Comparison of ENCODE assay signal across 19 cellular contexts in genomic region chr11:111329306-111330204, GRCh38. TPM values are rescaled to one million over a fixed set of nuclear protein-coding genes. Genes with fewer than 3 reads are reported as not detected.
A peak's percentile ranks its signal among the peaks of the same experiment; 100 is the strongest.
DNase-seq lines count a peak whose midpoint lies in the region; ATAC-seq and TF ChIP-seq lines count a peak whose summit lies in the region.
"Had no signal": no experiment of that assay in that cellular context is flagged by ENCODE, and none has a peak within 500 bp of the region (broad histone marks: within the 10 kb centered on the region; RNA-seq: fewer than 3 reads in every experiment).

No MANE protein-coding gene starts in this region.

- DNase-seq in NCI-H526 (lab: John Stamatoyannopoulos, UW): peak; percentile 47 to 73
- DNase-seq in caudate nucleus (lab: John Stamatoyannopoulos, UW): peak in 24 of 61 donors; percentile 6 to 74 (median 36)
- DNase-seq in midbrain (lab: John Stamatoyannopoulos, UW): peak; percentile 67
- DNase-seq in CD4-positive, alpha-beta T cell: no peak
- no peak for DNase-seq in activated CD8-positive, alpha-beta memory T cell treated with anti-CD3 and anti-CD28 coated beads, Interleukin-2, amount 10 ng/mL, durations not matched to agents 7 days and 5 days
- DNase-seq in A172 (ENCODE audit: low spot score): no peak
- DNase-seq in Calu3: no peak
- DNase-seq: activated CD4-positive, alpha-beta T cell treated with anti-CD3 and anti-CD28 coated beads, Interleukin-2, amount 10 ng/mL, durations not matched to agents 7 days and 5 days; activated naive CD8-positive, alpha-beta T cell treated with anti-CD3 and anti-CD28 coated beads for 36 hours; DND-41; glutamatergic neuron; kidney; mucosa of descending colon; NCI-H1092; NCI-H345; T1000 had no signal

- POLR2A ChIA-PET in CD4-positive, alpha-beta T cell (lab: Charles Lee): no interaction called here

- peak overlapping the region; percentile 65 for H3K27ac ChIP-seq in caudate nucleus (ENCODE audit: low read depth, low read length)
- H3K27ac ChIP-seq in subcutaneous abdominal adipose tissue (ENCODE audit: low read depth, low read length): peak overlapping the region; percentile 15
- no peak overlapping the region for H3K27ac ChIP-seq in CD4-positive, alpha-beta T cell (ENCODE audit: low read depth, low read length)
- H3K27ac ChIP-seq: SJSA1 had no signal

- no peak overlapping the region for H3K4me3 ChIP-seq in subcutaneous abdominal adipose tissue (ENCODE audit: low read depth in 1 of 5, low read length in 5 of 5)
- H3K4me3 ChIP-seq: mucosa of descending colon, SJSA1 had no signal

- H3K27ac Mint-ChIP-seq in CD4-positive, alpha-beta T cell: no peak overlapping the region
- H3K27ac Mint-ChIP-seq in activated CD8-positive, alpha-beta memory T cell treated with anti-CD3 and anti-CD28 coated beads, Interleukin-2, amount 10 ng/mL, durations not matched to agents 7 days and 5 days: no peak overlapping the region
- no peak overlapping the region for H3K27ac Mint-ChIP-seq in Calu3 (ENCODE audit: unreplicated experiment)
- H3K27ac Mint-ChIP-seq: activated CD4-positive, alpha-beta T cell treated with anti-CD3 and anti-CD28 coated beads, Interleukin-2, amount 10 ng/mL, durations not matched to agents 7 days and 5 days; activated naive CD8-positive, alpha-beta T cell treated with anti-CD3 and anti-CD28 coated beads for 36 hours had no signal

- no peaks in the 10 kb centered on the region for H3K27me3 ChIP-seq in subcutaneous abdominal adipose tissue (ENCODE audit: control insufficient read depth in 5 of 5, insufficient read depth in 4 of 5, low read length in 5 of 5)
- H3K27me3 ChIP-seq in CD4-positive, alpha-beta T cell (ENCODE audit: control insufficient read depth, insufficient read depth, low read length): no peaks in the 10 kb centered on the region
- H3K27me3 ChIP-seq: SJSA1 had no signal

- peak overlapping the region in 2 of 5 donors; percentile 15 to 57 for H3K9ac ChIP-seq in subcutaneous abdominal adipose tissue (ENCODE audit: low read length in 5 of 5)

- no peak overlapping the region for H3K4me3 Mint-ChIP-seq in CD4-positive, alpha-beta T cell
- H3K4me3 Mint-ChIP-seq in activated CD8-positive, alpha-beta memory T cell treated with anti-CD3 and anti-CD28 coated beads, Interleukin-2, amount 10 ng/mL, durations not matched to agents 7 days and 5 days: no peak overlapping the region
- H3K4me3 Mint-ChIP-seq in Calu3 (ENCODE audit: low read depth, unreplicated experiment): no peak overlapping the region
- H3K4me3 Mint-ChIP-seq: activated CD4-positive, alpha-beta T cell treated with anti-CD3 and anti-CD28 coated beads, Interleukin-2, amount 10 ng/mL, durations not matched to agents 7 days and 5 days; activated naive CD8-positive, alpha-beta T cell treated with anti-CD3 and anti-CD28 coated beads for 36 hours had no signal

- BruUV-seq in Calu3 (replicated peaks; lab: Mats Ljungman, UMichigan): no TSS peak

- peaks cover 0 to 48% (median 27%) of the 10 kb centered on the region in 5 donors for H3K4me1 ChIP-seq in subcutaneous abdominal adipose tissue (ENCODE audit: control insufficient read depth in 5 of 5, insufficient read depth in 5 of 5, low read length in 5 of 5)

- no peaks in the 10 kb centered on the region for H3K27me3 Mint-ChIP-seq in CD4-positive, alpha-beta T cell
- peaks cover 25% of the 10 kb centered on the region for H3K27me3 Mint-ChIP-seq in activated CD8-positive, alpha-beta memory T cell treated with anti-CD3 and anti-CD28 coated beads, Interleukin-2, amount 10 ng/mL, durations not matched to agents 7 days and 5 days
- no peaks in the 10 kb centered on the region for H3K27me3 Mint-ChIP-seq in Calu3 (ENCODE audit: unreplicated experiment)
- H3K27me3 Mint-ChIP-seq: activated CD4-positive, alpha-beta T cell treated with anti-CD3 and anti-CD28 coated beads, Interleukin-2, amount 10 ng/mL, durations not matched to agents 7 days and 5 days; activated naive CD8-positive, alpha-beta T cell treated with anti-CD3 and anti-CD28 coated beads for 36 hours had no signal

- no peaks in the 10 kb centered on the region for H3K36me3 ChIP-seq in subcutaneous abdominal adipose tissue (ENCODE audit: control insufficient read depth in 5 of 5, insufficient read depth in 5 of 5, low read length in 5 of 5)
- H3K36me3 ChIP-seq: SJSA1 had no signal

- no peaks in the 10 kb centered on the region for H3K9me3 Mint-ChIP-seq in CD4-positive, alpha-beta T cell
- no peaks in the 10 kb centered on the region for H3K9me3 Mint-ChIP-seq in activated CD8-positive, alpha-beta memory T cell treated with anti-CD3 and anti-CD28 coated beads, Interleukin-2, amount 10 ng/mL, durations not matched to agents 7 days and 5 days (ENCODE audit: low read depth)
- H3K9me3 Mint-ChIP-seq in Calu3 (ENCODE audit: low read depth, unreplicated experiment): no peaks in the 10 kb centered on the region
- H3K9me3 Mint-ChIP-seq: activated CD4-positive, alpha-beta T cell treated with anti-CD3 and anti-CD28 coated beads, Interleukin-2, amount 10 ng/mL, durations not matched to agents 7 days and 5 days; activated naive CD8-positive, alpha-beta T cell treated with anti-CD3 and anti-CD28 coated beads for 36 hours had no signal

- TF ChIP-seq CTCF in CD4-positive, alpha-beta T cell (IDR thresholded peaks at IDR 0.05): no peak
- no peak for TF ChIP-seq CTCF in Calu3 (IDR thresholded peaks at IDR 0.05; ENCODE audit: unreplicated experiment)

- CTCF ChIA-PET in CD4-positive, alpha-beta T cell (lab: Charles Lee): no interaction called here
- CTCF ChIA-PET in activated CD8-positive, alpha-beta memory T cell treated with anti-CD3 and anti-CD28 coated beads, Interleukin-2, amount 10 ng/mL, durations not matched to agents 7 days and 5 days (lab: Charles Lee): no interaction called here
- CTCF ChIA-PET in Calu3 (lab: Charles Lee): no interaction called here

- H3K9me3 ChIP-seq in subcutaneous abdominal adipose tissue (ENCODE audit: control insufficient read depth in 5 of 5, low read length in 5 of 5): no peaks in the 10 kb centered on the region
- H3K9me3 ChIP-seq in CD4-positive, alpha-beta T cell (ENCODE audit: control insufficient read depth, low read length): no peaks in the 10 kb centered on the region
- H3K9me3 ChIP-seq: mucosa of descending colon, SJSA1 had no signal

- no peak for ATAC-seq in CD4-positive, alpha-beta T cell (ENCODE audit: poor library complexity)
- no peak for ATAC-seq in activated CD8-positive, alpha-beta memory T cell treated with anti-CD3 and anti-CD28 coated beads, Interleukin-2, amount 10 ng/mL, durations not matched to agents 7 days and 5 days
- ATAC-seq: mucosa of descending colon had no signal

- no peaks in the 10 kb centered on the region for H3K36me3 Mint-ChIP-seq in CD4-positive, alpha-beta T cell (ENCODE audit: low read depth)
- no peaks in the 10 kb centered on the region for H3K36me3 Mint-ChIP-seq in activated CD8-positive, alpha-beta memory T cell treated with anti-CD3 and anti-CD28 coated beads, Interleukin-2, amount 10 ng/mL, durations not matched to agents 7 days and 5 days
- no peaks in the 10 kb centered on the region for H3K36me3 Mint-ChIP-seq in Calu3 (ENCODE audit: insufficient read depth, unreplicated experiment)
- H3K36me3 Mint-ChIP-seq: activated naive CD8-positive, alpha-beta T cell treated with anti-CD3 and anti-CD28 coated beads for 36 hours had no signal

- intact Hi-C loops in CD4-positive, alpha-beta T cell (cut with DNase I, micrococcal nuclease): no loop called here
- intact Hi-C loops in Calu3 (cut with micrococcal nuclease; ENCODE audit: unreplicated experiment): no loop called here

- no peaks in the 10 kb centered on the region for H3K4me1 Mint-ChIP-seq in CD4-positive, alpha-beta T cell (ENCODE audit: low read depth)
- no peaks in the 10 kb centered on the region for H3K4me1 Mint-ChIP-seq in activated CD8-positive, alpha-beta memory T cell treated with anti-CD3 and anti-CD28 coated beads, Interleukin-2, amount 10 ng/mL, durations not matched to agents 7 days and 5 days
- H3K4me1 Mint-ChIP-seq in Calu3 (ENCODE audit: low read depth, unreplicated experiment): peaks cover 22% of the 10 kb centered on the region
- H3K4me1 Mint-ChIP-seq: activated CD4-positive, alpha-beta T cell treated with anti-CD3 and anti-CD28 coated beads, Interleukin-2, amount 10 ng/mL, durations not matched to agents 7 days and 5 days had no signal

RNA-seq across cellular contexts. Expression of gene POU2AF3, which starts 31.2 kb away (rescaled TPM):
- not detected for total RNA-seq in CD4-positive, alpha-beta T cell
- total RNA-seq in activated CD8-positive, alpha-beta memory T cell treated with anti-CD3 and anti-CD28 coated beads, Interleukin-2, amount 10 ng/mL, durations not matched to agents 7 days and 5 days: not detected
- not detected in 2 replicates for total RNA-seq in A172 (2014; rRNA removed; shearing (Covaris generic))
- total RNA-seq in Calu3 (2022): 3.4 and 3.8 TPM in 2 replicates
- total RNA-seq: activated CD4-positive, alpha-beta T cell treated with anti-CD3 and anti-CD28 coated beads, Interleukin-2, amount 10 ng/mL, durations not matched to agents 7 days and 5 days; activated naive CD8-positive, alpha-beta T cell treated with anti-CD3 and anti-CD28 coated beads for 36 hours; osteocyte; SJSA1 had no signal

RNA-seq across cellular contexts. Expression of gene POU2AF1, which starts 49.5 kb away (rescaled TPM):
- total RNA-seq in CD4-positive, alpha-beta T cell: under 1 TPM; 0.52 to 0.78 TPM
- total RNA-seq in activated CD8-positive, alpha-beta memory T cell treated with anti-CD3 and anti-CD28 coated beads, Interleukin-2, amount 10 ng/mL, durations not matched to agents 7 days and 5 days: 1 to 10 TPM; 2.9 to 7.4 TPM
- not detected in 2 replicates for total RNA-seq in A172 (2014; rRNA removed; shearing (Covaris generic))
- total RNA-seq in Calu3 (2022): not detected in 2 replicates
- total RNA-seq: osteocyte, SJSA1 had no signal

Comparison
In these comparisons a context has a peak if more than half of its experiments do, and no peak if none do; other contexts are left out.
1. DNase-seq: peak in NCI-H526 (2 of 2) and midbrain (single experiment); none in CD4-positive, alpha-beta T cell (0 of 10), activated CD8-positive, alpha-beta memory T cell treated with anti-CD3 and anti-CD28 coated beads, Interleukin-2, amount 10 ng/mL, durations not matched to agents 7 days and 5 days (single experiment), A172 (single experiment) and Calu3 (single experiment).